In the genomic region with DNA sequence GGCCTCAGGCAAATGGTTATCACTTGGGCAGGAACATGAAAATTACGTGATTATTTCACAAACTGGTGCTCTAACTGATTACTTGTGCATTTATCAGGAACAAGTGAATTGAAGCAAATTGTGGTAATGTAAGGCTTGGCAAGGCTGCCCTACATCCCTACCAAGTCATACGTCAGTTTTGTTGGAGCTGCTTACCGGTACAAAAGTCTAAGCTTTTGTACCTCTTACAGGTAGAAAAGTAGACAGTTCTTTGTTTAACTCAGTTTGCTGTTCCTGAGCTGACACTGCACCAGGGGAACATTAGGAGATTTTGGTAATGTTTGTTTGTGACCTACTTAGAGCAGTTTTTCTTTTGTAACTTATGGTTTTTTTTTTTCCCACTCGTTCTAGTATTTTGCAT, we compare ENCODE assay signal across 9 cellular contexts. TPM values are rescaled to one million over a fixed set of nuclear protein-coding genes. Genes with fewer than 3 reads are reported as not detected.
A peak's percentile ranks its signal among the peaks of the same experiment; 100 is the strongest.
DNase-seq lines count a peak whose midpoint lies in the region; ATAC-seq and TF ChIP-seq lines count a peak whose summit lies in the region.
"Had no signal": no experiment of that assay in that cellular context is flagged by ENCODE, and none has a peak within 500 bp of the region (broad histone marks: within the 10 kb centered on the region; RNA-seq: fewer than 3 reads in every experiment).

No MANE protein-coding gene starts in this region.

- DNase-seq in MG63 (no peak), coronary artery (ENCODE audit: low spot score) (no peak), natural killer cell (no peak), pons (ENCODE audit: low spot score) (no peak), anterior cingulate cortex (lab: John Stamatoyannopoulos, UW) (no peak), EL (no peak)
- DNase-seq: midbrain had no signal

- peak overlapping the region; percentile 93 to 99 (median 95) for H3K9ac ChIP-seq in BLaER1 treated with 17β-estradiol and CSF1 and Interleukin-3, amounts not matched to agents 10 nM and 100 nM

- H3K4me2 ChIP-seq in BLaER1 treated with 17β-estradiol and CSF1 and Interleukin-3, amounts not matched to agents 10 nM and 100 nM, result peak overlapping the region; percentile 73 to 94 (median 87)

- peaks cover 58 to 61% of the 10 kb centered on the region in 2 donors for H3K4me1 Mint-ChIP-seq in natural killer cell

- peak overlapping the region; percentile 85 to 98 (median 94) for H3K4me3 ChIP-seq in BLaER1 treated with 17β-estradiol and CSF1 and Interleukin-3, amounts not matched to agents 10 nM and 100 nM
- H3K4me3 ChIP-seq in MG63, result peak overlapping the region; percentile 92
- peak overlapping the region; percentile 91 for H3K4me3 ChIP-seq in coronary artery

- H3K9me3 Mint-ChIP-seq in natural killer cell, result no peaks in the 10 kb centered on the region

- intact Hi-C loops in natural killer cell (cut with micrococcal nuclease), result loop anchor here (10.0 kb wide), 2 partner anchors 519 to 1329 kb away; partner anchors contain the start of genes GM2A and RPS14

- H3K27ac ChIP-seq in BLaER1 treated with 17β-estradiol and CSF1 and Interleukin-3, amounts not matched to agents 10 nM and 100 nM, result peak overlapping the region in 5 of 11 experiments; percentile 2 to 97 (median 94); a peak in 5 of 22 replicates
- H3K27ac ChIP-seq in coronary artery, result peak overlapping the region; percentile 94 to 96

- H3K27me3 ChIP-seq in BLaER1 treated with 17β-estradiol and CSF1 and Interleukin-3, amounts not matched to agents 10 nM and 100 nM, result no peaks in the 10 kb centered on the region
- no peaks in the 10 kb centered on the region for H3K27me3 ChIP-seq in MG63

- H4K20me1 ChIP-seq in BLaER1 treated with 17β-estradiol and CSF1 and Interleukin-3, amounts not matched to agents 10 nM and 100 nM, result peaks cover 68 to 70% (median 70%) of the 10 kb centered on the region in 11 experiments

- TF ChIP-seq CTCF in coronary artery (IDR thresholded peaks at IDR 0.05) (no peak), natural killer cell (IDR thresholded peaks at IDR 0.05) (no peak)

- H3K4me1 ChIP-seq in BLaER1 treated with 17β-estradiol and CSF1 and Interleukin-3, amounts not matched to agents 10 nM and 100 nM, result peaks cover 28 to 68% (median 51%) of the 10 kb centered on the region in 10 experiments

- H3K36me3 ChIP-seq in BLaER1 treated with 17β-estradiol and CSF1 and Interleukin-3, amounts not matched to agents 10 nM and 100 nM, result peaks cover 20 to 51% (median 34%) of the 10 kb centered on the region in 11 experiments
- peaks cover 57% of the 10 kb centered on the region for H3K36me3 ChIP-seq in MG63

- H3K27ac Mint-ChIP-seq in natural killer cell, result peak overlapping the region in 1 of 2 donors; percentile 61

- H3K4me3 Mint-ChIP-seq in natural killer cell, result peak overlapping the region; percentile 82

- no peaks in the 10 kb centered on the region; a peak in 1 of 22 replicates for H3K9me3 ChIP-seq in BLaER1 treated with 17β-estradiol and CSF1 and Interleukin-3, amounts not matched to agents 10 nM and 100 nM (replicated peaks in 1 of 11)
- no peaks in the 10 kb centered on the region for H3K9me3 ChIP-seq in MG63

- peaks cover 9% of the 10 kb centered on the region for H3K36me3 Mint-ChIP-seq in natural killer cell

- ATAC-seq in natural killer cell, result no peak
- no peak for ATAC-seq in GM21825 (IDR thresholded peaks at IDR 0.05; ENCODE audit: unreplicated experiment)

- no peaks in the 10 kb centered on the region for H3K27me3 Mint-ChIP-seq in natural killer cell (ENCODE audit: low read depth in 2 of 2)

RNA-seq across cellular contexts. Expression of gene G3BP1, which starts 2.2 kb away (rescaled TPM):
- 187 and 352 TPM in 2 replicates for total RNA-seq in MG63 (2014; rRNA removed; shearing (Covaris generic); ENCODE audit: low replicate concordance)
- total RNA-seq in natural killer cell, result 100 to 1,000 TPM in 2 of 3 donors, 10 to 100 TPM in 1; 94.9 to 127 (median 121) TPM

RNA-seq across cellular contexts. Expression of gene ATOX1, which starts 15.5 kb away (rescaled TPM):
- 69.5 and 138 TPM in 2 replicates for total RNA-seq in MG63 (2014; rRNA removed; shearing (Covaris generic); ENCODE audit: low replicate concordance)
- 10 to 100 TPM; 41.5 to 46.4 (median 46.2) TPM for total RNA-seq in natural killer cell
